Comparison of ENCODE assay signal across 9 cellular contexts in genomic region chr6:167351656-167352354, GRCh38. TPM values are rescaled to one million over a fixed set of nuclear protein-coding genes. Genes with fewer than 3 reads are reported as not detected.
DNase-seq lines count a peak whose midpoint lies in the region; ATAC-seq, FAIRE-seq and TF ChIP-seq lines count a peak whose summit lies in the region.
"Had no signal": no experiment of that assay in that cellular context is flagged by ENCODE, and none has a peak within 500 bp of the region (broad histone marks: within the 10 kb centered on the region; RNA-seq: fewer than 3 reads in every experiment).

No MANE protein-coding gene starts in this region.

- peaks cover 20% of the 10 kb centered on the region for H3K4me1 Mint-ChIP-seq in activated naive CD8-positive, alpha-beta T cell treated with anti-CD3 and anti-CD28 coated beads for 36 hours

- H3F3A ChIP-seq in neural cell (ENCODE audit: insufficient read depth, low read length, poor library complexity, severe bottlenecking): no peaks in the 10 kb centered on the region

- TF ChIP-seq RAD21 in neural cell (conservative IDR thresholded peaks at IDR 0.05): no peak

- no peak overlapping the region for H2AFZ ChIP-seq in neural cell (ENCODE audit: low read depth, low read length)

- no peak for TF ChIP-seq CTCF in neural cell (IDR thresholded peaks at IDR 0.05; ENCODE audit: poor library complexity, severe bottlenecking)

- H3K4me3 ChIP-seq in neural cell (ENCODE audit: low read length): peak overlapping the region; percentile 61
- H3K4me3 ChIP-seq in aorta (ENCODE audit: low read length in 2 of 2): no peak overlapping the region

- H3K4me2 ChIP-seq in neural cell (ENCODE audit: low read length): no peak overlapping the region

- 48 to 60% methylated on average over 13 of the region's 13 CpGs for WGBS in aorta, 2 donors

- H3K4me3 Mint-ChIP-seq in activated naive CD8-positive, alpha-beta T cell treated with anti-CD3 and anti-CD28 coated beads for 36 hours: peak overlapping the region; percentile 83

- peaks cover 32% of the 10 kb centered on the region for H3K27me3 Mint-ChIP-seq in activated naive CD8-positive, alpha-beta T cell treated with anti-CD3 and anti-CD28 coated beads for 36 hours

- no peaks in the 10 kb centered on the region for H4K20me1 ChIP-seq in neural cell (ENCODE audit: insufficient read depth)

- no peak overlapping the region for H3K27ac ChIP-seq in neural cell (ENCODE audit: low read length)
- no peak overlapping the region for H3K27ac ChIP-seq in aorta (ENCODE audit: low read depth in 1 of 2, low read length in 2 of 2)

- H3K27me3 ChIP-seq in neural cell (ENCODE audit: insufficient read depth, low read depth, low read length) (no peaks in the 10 kb centered on the region), aorta (ENCODE audit: control insufficient read depth in 1 of 2, insufficient read depth in 2 of 2, low read length in 1 of 2) (no peaks in the 10 kb centered on the region)

- intact Hi-C loops in aorta (cut with DNase I): no loop called here

- H3K36me3 ChIP-seq in neural cell (ENCODE audit: insufficient read depth, low read length): no peaks in the 10 kb centered on the region
- no peaks in the 10 kb centered on the region for H3K36me3 ChIP-seq in aorta (ENCODE audit: control insufficient read depth in 1 of 2, insufficient read depth in 2 of 2, low read length in 1 of 2)

- H3K9me3 ChIP-seq in neural cell (ENCODE audit: low read length): peaks cover 5% of the 10 kb centered on the region
- peaks cover 2% of the 10 kb centered on the region for H3K9me3 ChIP-seq in aorta (ENCODE audit: control insufficient read depth, low read length)

- H3K4me1 ChIP-seq in aorta (ENCODE audit: control insufficient read depth in 1 of 2, insufficient read depth in 2 of 2, low read length in 2 of 2): no peaks in the 10 kb centered on the region

- ATAC-seq in HG02973 (IDR thresholded peaks at IDR 0.05; ENCODE audit: unreplicated experiment) (peak; percentile 50), aorta (ENCODE audit: low FRiP score) (no peak), HG03571 (IDR thresholded peaks at IDR 0.05; ENCODE audit: unreplicated experiment) (no peak)

- peak overlapping the region; percentile 81 for H3K27ac Mint-ChIP-seq in activated naive CD8-positive, alpha-beta T cell treated with anti-CD3 and anti-CD28 coated beads for 36 hours

- no peaks in the 10 kb centered on the region for H3K9me3 Mint-ChIP-seq in activated naive CD8-positive, alpha-beta T cell treated with anti-CD3 and anti-CD28 coated beads for 36 hours

- H3K79me2 ChIP-seq in neural cell (replicated peaks; ENCODE audit: insufficient read depth, low read length): no peaks in the 10 kb centered on the region

- DNase-seq in GM18507 (ENCODE audit: extremely low spot score, insufficient read length, low read depth) (no peak), NCI-H510A treated with DMSO at 0.1 percent for 48 hours (lab: John Stamatoyannopoulos, UW) (no peak), aorta (no peak), iPS-NIHi11 (ENCODE audit: low spot score) (no peak)
- DNase-seq in activated naive CD8-positive, alpha-beta T cell treated with anti-CD3 and anti-CD28 coated beads for 36 hours: no peak

- H3K9ac ChIP-seq in neural cell (ENCODE audit: low read length): no peak overlapping the region

- no peaks in the 10 kb centered on the region for H3K9me2 ChIP-seq in neural cell (ENCODE audit: insufficient read depth, low read length)

- TF ChIP-seq EP300 in neural cell (conservative IDR thresholded peaks at IDR 0.05; ENCODE audit: poor library complexity, severe bottlenecking): no peak

- peak; percentile 81 for FAIRE-seq in GM18507 (lab: Jason Lieb, UNC)

- H3K36me3 Mint-ChIP-seq in activated naive CD8-positive, alpha-beta T cell treated with anti-CD3 and anti-CD28 coated beads for 36 hours: no peaks in the 10 kb centered on the region

TF ChIP-seq in neural cell, 6 proteins besides CTCF, POLR2A, EP300 and RAD21:
- TF ChIP-seq TAF1 (IDR thresholded peaks at IDR 0.05; ENCODE audit: low read depth): no peak
- no peak for TF ChIP-seq EZH2 (IDR thresholded peaks at IDR 0.05; ENCODE audit: borderline replicate concordance, insufficient read depth, low read length, poor library complexity, severe bottlenecking)
- TF ChIP-seq MXI1 (conservative IDR thresholded peaks at IDR 0.05; ENCODE audit: poor library complexity, severe bottlenecking): no peak
- TF ChIP-seq POLR2AphosphoS5 (IDR thresholded peaks at IDR 0.05): no peak
- no peak for TF ChIP-seq SMC3 (conservative IDR thresholded peaks at IDR 0.05; ENCODE audit: poor library complexity)
- TF ChIP-seq REST (IDR thresholded peaks at IDR 0.05; ENCODE audit: borderline replicate concordance): no peak

RNA-seq across cellular contexts. Expression of gene TTLL2, which starts 26.9 kb away (rescaled TPM):
- total RNA-seq in activated naive CD8-positive, alpha-beta T cell treated with anti-CD3 and anti-CD28 coated beads for 36 hours: not detected
- polyA plus RNA-seq in neural cell: not detected in 2 replicates
- polyA minus RNA-seq in neural cell: not detected in 2 replicates
- total RNA-seq in aorta: not detected
- polyA plus RNA-seq in aorta: not detected
- polyA plus RNA-seq: adipose tissue had no signal
